ENCODE assay signal across 18 cellular contexts in genomic region chr14:37698840-37699777, GRCh38.
DNase-seq lines count a peak whose midpoint lies in the region; ATAC-seq and TF ChIP-seq lines count a peak whose summit lies in the region.
"Had no signal": no experiment of that assay in that cellular context is flagged by ENCODE, and none has a peak within 500 bp of the region (broad histone marks: within the 10 kb centered on the region; RNA-seq: fewer than 3 reads in every experiment).

No MANE protein-coding gene starts in this region.

- TF ChIP-seq CTCF in Caco-2 (IDR thresholded peaks at IDR 0.05; ENCODE audit: insufficient read depth in 1 of 2, low read depth in 1 of 2, low read length in 1 of 2, severe bottlenecking in 1 of 2, unreplicated experiment in 1 of 2) (no peak), progenitor cell of endocrine pancreas (IDR thresholded peaks at IDR 0.05; ENCODE audit: unreplicated experiment) (no peak), upper lobe of right lung (IDR thresholded peaks at IDR 0.05) (no peak)

- DNase-seq in Caco-2 (no peak), NCI-H446 treated with DMSO at 0.1 percent for 48 hours (lab: John Stamatoyannopoulos, UW) (peak; percentile 34), left colon (no peak), progenitor cell of endocrine pancreas (ENCODE audit: low spot score, unreplicated experiment) (no peak), NCI-H1694 (lab: John Stamatoyannopoulos, UW) (no peak), upper lobe of right lung (no peak)
- DNase-seq: CD8-positive, alpha-beta T cell; COR-L47; DMS153; DMS79; GF-D8; GOT3; H9; KG1 had no signal

- CTCF ChIA-PET in Caco-2 (lab: Charles Lee), result no interaction called here

- H3K36me3 Mint-ChIP-seq in Caco-2 (ENCODE audit: insufficient read depth, unreplicated experiment) (peaks cover 6% of the 10 kb centered on the region), progenitor cell of endocrine pancreas (ENCODE audit: insufficient read depth) (peaks cover 16% of the 10 kb centered on the region)
- H3K36me3 Mint-ChIP-seq: CD8-positive, alpha-beta T cell had no signal

- no peaks in the 10 kb centered on the region; the same call in 1 of the 2 replicates for H3K9me3 ChIP-seq in Caco-2
- H3K9me3 ChIP-seq in upper lobe of right lung, result no peaks in the 10 kb centered on the region

- H3K27ac ChIP-seq in upper lobe of right lung, result no peak overlapping the region
- H3K27ac ChIP-seq: BLaER1 treated with 17β-estradiol and CSF1 and Interleukin-3, amounts not matched to agents 10 nM and 100 nM had no signal

- intact Hi-C loops in Caco-2 (cut with micrococcal nuclease; ENCODE audit: unreplicated experiment), result loop anchor here (5.0 kb wide), 1 partner anchor 452 kb away; no protein-coding TSS in a partner anchor
- intact Hi-C loops in left colon (cut with DNase I, micrococcal nuclease), result no loop called here
- intact Hi-C loops in upper lobe of right lung (cut with DNase I), result no loop called here

- POLR2A ChIA-PET in Caco-2 (lab: Charles Lee), result no interaction called here

- no TSS peak for BruUV-seq in Caco-2 (replicated peaks; lab: Mats Ljungman, UMichigan)

- H3K36me3 ChIP-seq in Caco-2 (ENCODE audit: control insufficient read depth, insufficient read depth, low read length), result no peaks in the 10 kb centered on the region
- no peaks in the 10 kb centered on the region for H3K36me3 ChIP-seq in upper lobe of right lung
- H3K36me3 ChIP-seq: BLaER1 treated with 17β-estradiol and CSF1 and Interleukin-3, amounts not matched to agents 10 nM and 100 nM had no signal

- H3K4me3 Mint-ChIP-seq in Caco-2 (ENCODE audit: unreplicated experiment) (no peak overlapping the region), progenitor cell of endocrine pancreas (ENCODE audit: low read depth) (no peak overlapping the region)
- H3K4me3 Mint-ChIP-seq: B cell; CD8-positive, alpha-beta T cell; H9 had no signal

- peak overlapping the region; percentile 3 for H3K27ac Mint-ChIP-seq in Caco-2 (ENCODE audit: unreplicated experiment)
- H3K27ac Mint-ChIP-seq in progenitor cell of endocrine pancreas, result peak overlapping the region; percentile 30
- H3K27ac Mint-ChIP-seq: B cell; CD8-positive, alpha-beta T cell; H9 had no signal

- H3K4me1 Mint-ChIP-seq in Caco-2 (ENCODE audit: low read depth, unreplicated experiment) (peaks cover 19% of the 10 kb centered on the region), progenitor cell of endocrine pancreas (ENCODE audit: low read depth) (peaks cover 23% of the 10 kb centered on the region)
- H3K4me1 Mint-ChIP-seq: B cell, H9 had no signal

- H3K9me3 Mint-ChIP-seq in Caco-2 (ENCODE audit: unreplicated experiment) (peaks cover 11% of the 10 kb centered on the region), progenitor cell of endocrine pancreas (ENCODE audit: low read depth) (peaks cover 7% of the 10 kb centered on the region)

- H3K4me1 ChIP-seq in Caco-2 (peaks cover 36% of the 10 kb centered on the region), upper lobe of right lung (no peaks in the 10 kb centered on the region)
- H3K4me1 ChIP-seq: BLaER1 treated with 17β-estradiol and CSF1 and Interleukin-3, amounts not matched to agents 10 nM and 100 nM had no signal

- H3K27me3 Mint-ChIP-seq in Caco-2 (ENCODE audit: insufficient read depth, unreplicated experiment), result no peaks in the 10 kb centered on the region
- no peaks in the 10 kb centered on the region for H3K27me3 Mint-ChIP-seq in progenitor cell of endocrine pancreas
- H3K27me3 Mint-ChIP-seq: B cell had no signal

- H3K4me3 ChIP-seq in Caco-2 (ENCODE audit: low read depth, low read length), result no peak overlapping the region
- H3K4me3 ChIP-seq in upper lobe of right lung, result no peak overlapping the region
- H3K4me3 ChIP-seq: BLaER1 treated with 17β-estradiol and CSF1 and Interleukin-3, amounts not matched to agents 10 nM and 100 nM had no signal

- ATAC-seq in left colon (peak; percentile 84), HG02588 (IDR thresholded peaks at IDR 0.05; ENCODE audit: unreplicated experiment) (no peak), upper lobe of right lung (no peak), GM19452 (IDR thresholded peaks at IDR 0.05; ENCODE audit: unreplicated experiment) (no peak)
- ATAC-seq: CD8-positive, alpha-beta T cell had no signal

- H3K27me3 ChIP-seq in Caco-2 (replicated peaks; ENCODE audit: control insufficient read depth, insufficient read depth, low read length) (no peaks in the 10 kb centered on the region), upper lobe of right lung (no peaks in the 10 kb centered on the region)
- H3K27me3 ChIP-seq: BLaER1 treated with 17β-estradiol and CSF1 and Interleukin-3, amounts not matched to agents 10 nM and 100 nM had no signal
